Comparison of ENCODE assay signal across 1 cellular context in the genomic region with DNA sequence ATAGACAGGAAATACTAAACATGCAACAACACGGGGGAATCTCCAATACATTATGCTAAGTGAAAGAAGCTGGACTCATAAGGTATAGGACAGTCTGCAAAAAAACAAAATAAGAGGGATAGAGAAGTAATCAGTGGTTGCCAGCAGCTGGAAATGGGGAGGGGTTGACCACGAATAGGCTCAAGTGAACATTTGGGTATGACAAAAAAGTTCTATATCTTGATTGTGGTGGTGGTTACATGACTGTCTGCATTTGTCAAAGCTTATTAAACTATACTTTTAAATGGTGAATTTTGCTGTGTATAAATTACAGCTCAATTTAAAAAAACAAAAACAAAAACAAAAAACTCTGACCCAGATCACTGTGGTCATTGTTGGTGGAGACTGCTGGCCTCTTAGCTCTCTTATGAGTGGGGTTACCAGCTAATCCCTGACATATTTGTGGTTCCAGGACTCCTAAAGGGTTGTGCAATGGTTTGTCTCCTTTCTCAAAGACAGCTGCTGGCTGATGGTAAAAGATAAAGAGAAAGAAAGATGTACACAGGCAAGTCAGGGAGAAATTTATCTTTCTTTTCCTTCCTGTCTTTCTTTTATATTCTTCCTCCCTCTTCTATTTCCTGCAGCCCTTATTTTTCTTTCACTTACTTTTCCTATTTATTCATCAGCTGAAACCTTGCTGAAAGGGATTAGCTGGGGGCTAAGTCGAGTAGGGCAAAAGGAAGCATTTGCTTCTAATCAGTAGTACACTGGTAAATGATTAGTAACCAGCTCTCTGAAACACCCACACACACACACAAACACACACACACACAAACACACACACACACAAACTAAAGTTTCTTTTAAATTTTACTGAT.
TF ChIP-seq lines count a peak whose summit lies in the region.

No MANE protein-coding gene starts in this region.

TF ChIP-seq in K562, 482 proteins besides CTCF, POLR2A, EP300 and RAD21 (continued from another document and continues in another):
- TF ChIP-seq, protein P1, sequence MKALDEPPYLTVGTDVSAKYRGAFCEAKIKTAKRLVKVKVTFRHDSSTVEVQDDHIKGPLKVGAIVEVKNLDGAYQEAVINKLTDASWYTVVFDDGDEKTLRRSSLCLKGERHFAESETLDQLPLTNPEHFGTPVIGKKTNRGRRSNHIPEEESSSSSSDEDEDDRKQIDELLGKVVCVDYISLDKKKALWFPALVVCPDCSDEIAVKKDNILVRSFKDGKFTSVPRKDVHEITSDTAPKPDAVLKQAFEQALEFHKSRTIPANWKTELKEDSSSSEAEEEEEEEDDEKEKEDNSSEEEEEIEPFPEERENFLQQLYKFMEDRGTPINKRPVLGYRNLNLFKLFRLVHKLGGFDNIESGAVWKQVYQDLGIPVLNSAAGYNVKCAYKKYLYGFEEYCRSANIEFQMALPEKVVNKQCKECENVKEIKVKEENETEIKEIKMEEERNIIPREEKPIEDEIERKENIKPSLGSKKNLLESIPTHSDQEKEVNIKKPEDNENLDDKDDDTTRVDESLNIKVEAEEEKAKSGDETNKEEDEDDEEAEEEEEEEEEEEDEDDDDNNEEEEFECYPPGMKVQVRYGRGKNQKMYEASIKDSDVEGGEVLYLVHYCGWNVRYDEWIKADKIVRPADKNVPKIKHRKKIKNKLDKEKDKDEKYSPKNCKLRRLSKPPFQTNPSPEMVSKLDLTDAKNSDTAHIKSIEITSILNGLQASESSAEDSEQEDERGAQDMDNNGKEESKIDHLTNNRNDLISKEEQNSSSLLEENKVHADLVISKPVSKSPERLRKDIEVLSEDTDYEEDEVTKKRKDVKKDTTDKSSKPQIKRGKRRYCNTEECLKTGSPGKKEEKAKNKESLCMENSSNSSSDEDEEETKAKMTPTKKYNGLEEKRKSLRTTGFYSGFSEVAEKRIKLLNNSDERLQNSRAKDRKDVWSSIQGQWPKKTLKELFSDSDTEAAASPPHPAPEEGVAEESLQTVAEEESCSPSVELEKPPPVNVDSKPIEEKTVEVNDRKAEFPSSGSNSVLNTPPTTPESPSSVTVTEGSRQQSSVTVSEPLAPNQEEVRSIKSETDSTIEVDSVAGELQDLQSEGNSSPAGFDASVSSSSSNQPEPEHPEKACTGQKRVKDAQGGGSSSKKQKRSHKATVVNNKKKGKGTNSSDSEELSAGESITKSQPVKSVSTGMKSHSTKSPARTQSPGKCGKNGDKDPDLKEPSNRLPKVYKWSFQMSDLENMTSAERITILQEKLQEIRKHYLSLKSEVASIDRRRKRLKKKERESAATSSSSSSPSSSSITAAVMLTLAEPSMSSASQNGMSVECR (CRISPR knock-in tag; IDR thresholded peaks at IDR 0.05): no peak
- no peak for TF ChIP-seq ZSCAN32 (CRISPR knock-in tag; IDR thresholded peaks at IDR 0.05)
- TF ChIP-seq SMAD3 (CRISPR knock-in tag; conservative IDR thresholded peaks at IDR 0.05): no peak
- TF ChIP-seq CCAR2 (IDR thresholded peaks at IDR 0.05; ENCODE audit: low read depth, low read length): no peak
- no peak for TF ChIP-seq ZNF586 (CRISPR knock-in tag; conservative IDR thresholded peaks at IDR 0.05)
- no peak for TF ChIP-seq BRD4 (IDR thresholded peaks at IDR 0.05)
- TF ChIP-seq TEAD2 (tag; IDR thresholded peaks at IDR 0.05): no peak
- TF ChIP-seq FOS (IDR thresholded peaks at IDR 0.05; ENCODE audit: extremely low read depth, insufficient read length): no peak
- TF ChIP-seq KDM1A (IDR thresholded peaks at IDR 0.05): peak; percentile 61; a peak in 3 of 4 replicates
- peak; percentile 69 for TF ChIP-seq SMAD4 (CRISPR knock-in tag; conservative IDR thresholded peaks at IDR 0.05)
- TF ChIP-seq, protein P2, sequence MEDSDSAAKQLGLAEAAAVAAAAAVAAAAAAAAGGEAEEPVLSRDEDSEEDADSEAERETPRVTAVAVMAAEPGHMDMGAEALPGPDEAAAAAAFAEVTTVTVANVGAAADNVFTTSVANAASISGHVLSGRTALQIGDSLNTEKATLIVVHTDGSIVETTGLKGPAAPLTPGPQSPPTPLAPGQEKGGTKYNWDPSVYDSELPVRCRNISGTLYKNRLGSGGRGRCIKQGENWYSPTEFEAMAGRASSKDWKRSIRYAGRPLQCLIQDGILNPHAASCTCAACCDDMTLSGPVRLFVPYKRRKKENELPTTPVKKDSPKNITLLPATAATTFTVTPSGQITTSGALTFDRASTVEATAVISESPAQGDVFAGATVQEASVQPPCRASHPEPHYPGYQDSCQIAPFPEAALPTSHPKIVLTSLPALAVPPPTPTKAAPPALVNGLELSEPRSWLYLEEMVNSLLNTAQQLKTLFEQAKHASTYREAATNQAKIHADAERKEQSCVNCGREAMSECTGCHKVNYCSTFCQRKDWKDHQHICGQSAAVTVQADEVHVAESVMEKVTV (CRISPR knock-in tag; IDR thresholded peaks at IDR 0.05): no peak
- peak; percentile 24; the same call in 1 of the 2 replicates for TF ChIP-seq FOXM1 (IDR thresholded peaks at IDR 0.05; ENCODE audit: low read depth)
- TF ChIP-seq FOXM1 (CRISPR knock-in tag; IDR thresholded peaks at IDR 0.05; ENCODE audit: low read depth): no peak
- TF ChIP-seq BHLHE40 (IDR thresholded peaks at IDR 0.05; ENCODE audit: low read length): no peak
- TF ChIP-seq, protein P3, sequence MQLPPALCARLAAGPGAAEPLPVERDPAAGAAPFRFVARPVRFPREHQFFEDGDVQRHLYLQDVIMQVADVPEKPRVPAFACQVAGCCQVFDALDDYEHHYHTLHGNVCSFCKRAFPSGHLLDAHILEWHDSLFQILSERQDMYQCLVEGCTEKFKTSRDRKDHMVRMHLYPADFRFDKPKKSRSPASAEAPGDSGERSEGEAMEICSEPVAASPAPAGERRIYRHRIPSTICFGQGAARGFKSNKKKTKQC (CRISPR knock-in tag; IDR thresholded peaks at IDR 0.05): no peak
- TF ChIP-seq, protein P4, sequence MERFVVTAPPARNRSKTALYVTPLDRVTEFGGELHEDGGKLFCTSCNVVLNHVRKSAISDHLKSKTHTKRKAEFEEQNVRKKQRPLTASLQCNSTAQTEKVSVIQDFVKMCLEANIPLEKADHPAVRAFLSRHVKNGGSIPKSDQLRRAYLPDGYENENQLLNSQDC (CRISPR knock-in tag; IDR thresholded peaks at IDR 0.05): no peak
- no peak for TF ChIP-seq THRAP3 (IDR thresholded peaks at IDR 0.05; ENCODE audit: borderline replicate concordance)
- TF ChIP-seq, protein P5, sequence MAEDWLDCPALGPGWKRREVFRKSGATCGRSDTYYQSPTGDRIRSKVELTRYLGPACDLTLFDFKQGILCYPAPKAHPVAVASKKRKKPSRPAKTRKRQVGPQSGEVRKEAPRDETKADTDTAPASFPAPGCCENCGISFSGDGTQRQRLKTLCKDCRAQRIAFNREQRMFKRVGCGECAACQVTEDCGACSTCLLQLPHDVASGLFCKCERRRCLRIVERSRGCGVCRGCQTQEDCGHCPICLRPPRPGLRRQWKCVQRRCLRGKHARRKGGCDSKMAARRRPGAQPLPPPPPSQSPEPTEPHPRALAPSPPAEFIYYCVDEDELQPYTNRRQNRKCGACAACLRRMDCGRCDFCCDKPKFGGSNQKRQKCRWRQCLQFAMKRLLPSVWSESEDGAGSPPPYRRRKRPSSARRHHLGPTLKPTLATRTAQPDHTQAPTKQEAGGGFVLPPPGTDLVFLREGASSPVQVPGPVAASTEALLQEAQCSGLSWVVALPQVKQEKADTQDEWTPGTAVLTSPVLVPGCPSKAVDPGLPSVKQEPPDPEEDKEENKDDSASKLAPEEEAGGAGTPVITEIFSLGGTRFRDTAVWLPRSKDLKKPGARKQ (CRISPR knock-in tag; IDR thresholded peaks at IDR 0.05): no peak
- no peak for TF ChIP-seq ZNF75A (CRISPR knock-in tag; IDR thresholded peaks at IDR 0.05)
- no peak for TF ChIP-seq U2AF1 (optimal IDR thresholded peaks at IDR 0.05; ENCODE audit: low read depth, low read length)
- no peak for TF ChIP-seq ZNF551 (CRISPR knock-in tag; IDR thresholded peaks at IDR 0.05)
- TF ChIP-seq HEY1 (CRISPR knock-in tag; IDR thresholded peaks at IDR 0.05; ENCODE audit: borderline replicate concordance): no peak
- peak; percentile 40; the same call in 1 of the 2 replicates for TF ChIP-seq NBN (IDR thresholded peaks at IDR 0.05; ENCODE audit: low read depth)
- no peak for TF ChIP-seq CREB1 (IDR thresholded peaks at IDR 0.05)
- no peak for TF ChIP-seq CREB1 (CRISPR knock-in tag; IDR thresholded peaks at IDR 0.05)
- no peak for TF ChIP-seq ZNF561 (CRISPR knock-in tag; conservative IDR thresholded peaks at IDR 0.05)
- no peak for TF ChIP-seq NR4A1 (CRISPR knock-in tag; IDR thresholded peaks at IDR 0.05)
- no peak for TF ChIP-seq NR4A1 (tag; IDR thresholded peaks at IDR 0.05)
- no peak for TF ChIP-seq MAX (CRISPR knock-in tag; IDR thresholded peaks at IDR 0.05)
- peak in 1 of 2 experiments; percentile 48; a peak in 2 of 4 replicates for TF ChIP-seq HDAC1 (IDR thresholded peaks at IDR 0.05)
- TF ChIP-seq KLF13 (tag; IDR thresholded peaks at IDR 0.05; ENCODE audit: borderline replicate concordance, low read depth): no peak
- TF ChIP-seq ZNF41 (CRISPR knock-in tag; conservative IDR thresholded peaks at IDR 0.05): no peak
- TF ChIP-seq, protein P6, sequence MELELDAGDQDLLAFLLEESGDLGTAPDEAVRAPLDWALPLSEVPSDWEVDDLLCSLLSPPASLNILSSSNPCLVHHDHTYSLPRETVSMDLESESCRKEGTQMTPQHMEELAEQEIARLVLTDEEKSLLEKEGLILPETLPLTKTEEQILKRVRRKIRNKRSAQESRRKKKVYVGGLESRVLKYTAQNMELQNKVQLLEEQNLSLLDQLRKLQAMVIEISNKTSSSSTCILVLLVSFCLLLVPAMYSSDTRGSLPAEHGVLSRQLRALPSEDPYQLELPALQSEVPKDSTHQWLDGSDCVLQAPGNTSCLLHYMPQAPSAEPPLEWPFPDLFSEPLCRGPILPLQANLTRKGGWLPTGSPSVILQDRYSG (tag; conservative IDR thresholded peaks at IDR 0.05; ENCODE audit: low read depth): no peak
- TF ChIP-seq PYGO2 (tag; IDR thresholded peaks at IDR 0.05): no peak
- no peak for TF ChIP-seq FOXA3 (CRISPR knock-in tag; conservative IDR thresholded peaks at IDR 0.05 in 1 of 2, IDR thresholded peaks at IDR 0.05 in 1 of 2)
- TF ChIP-seq MXI1 (IDR thresholded peaks at IDR 0.05; ENCODE audit: low read depth, low read length): no peak
- TF ChIP-seq FOXK2 (conservative IDR thresholded peaks at IDR 0.05 in 1 of 2, IDR thresholded peaks at IDR 0.05 in 1 of 2; ENCODE audit: low read depth in 2 of 2): peak; percentile 77 to 82
- TF ChIP-seq ZFP30 (CRISPR knock-in tag; IDR thresholded peaks at IDR 0.05; ENCODE audit: borderline replicate concordance): no peak
- no peak for TF ChIP-seq NFIX (CRISPR knock-in tag; IDR thresholded peaks at IDR 0.05; ENCODE audit: low read depth)
- no peak for TF ChIP-seq KDM5B (IDR thresholded peaks at IDR 0.05; ENCODE audit: insufficient replicate concordance, low read depth, low read length)
- TF ChIP-seq ZNF263 (CRISPR knock-in tag; IDR thresholded peaks at IDR 0.05; ENCODE audit: borderline replicate concordance): no peak
- no peak for TF ChIP-seq ZSCAN29 (IDR thresholded peaks at IDR 0.05)
- TF ChIP-seq SAFB2 (IDR thresholded peaks at IDR 0.05; ENCODE audit: borderline replicate concordance, low read depth, low read length, severe bottlenecking): no peak
- no peak for TF ChIP-seq SMC3 (conservative IDR thresholded peaks at IDR 0.05; ENCODE audit: insufficient read depth, low read depth, low read length)
- TF ChIP-seq BRD9 (IDR thresholded peaks at IDR 0.05; ENCODE audit: low read depth, partially characterized antibody): no peak
- no peak for TF ChIP-seq TCF7L2 (IDR thresholded peaks at IDR 0.05; ENCODE audit: low read depth, low read length)
- TF ChIP-seq MTA3 (IDR thresholded peaks at IDR 0.05; ENCODE audit: borderline replicate concordance): no peak
- TF ChIP-seq EP400 (IDR thresholded peaks at IDR 0.05): no peak; the same call in 1 of the 2 replicates
- no peak for TF ChIP-seq TARDBP (IDR thresholded peaks at IDR 0.05)
